9 cellular contexts compared by ENCODE assay signal in genomic region chr15:45795487-45796069, GRCh38.
DNase-seq lines count a peak whose midpoint lies in the region; ATAC-seq, FAIRE-seq and TF ChIP-seq lines count a peak whose summit lies in the region.
"Had no signal": no experiment of that assay in that cellular context is flagged by ENCODE, and none has a peak within 500 bp of the region (broad histone marks: within the 10 kb centered on the region; RNA-seq: fewer than 3 reads in every experiment).

No MANE protein-coding gene starts in this region.

- no peak overlapping the region for H3K9ac ChIP-seq in SK-N-MC (ENCODE audit: insufficient read length)

- H3K9me3 Mint-ChIP-seq in CD4-positive, alpha-beta T cell: no peaks in the 10 kb centered on the region

- H3K36me3 Mint-ChIP-seq in CD4-positive, alpha-beta T cell (ENCODE audit: low read depth): no peaks in the 10 kb centered on the region

- H3K4me1 ChIP-seq in small intestine (ENCODE audit: control insufficient read depth in 2 of 2, insufficient read depth in 1 of 2, low read depth in 1 of 2, low read length in 1 of 2): no peaks in the 10 kb centered on the region

- CTCF ChIA-PET in CD4-positive, alpha-beta T cell (lab: Charles Lee): no interaction called here

- no peaks in the 10 kb centered on the region for H3K9me3 ChIP-seq in SK-N-MC (ENCODE audit: low read depth, low read length)
- no peaks in the 10 kb centered on the region for H3K9me3 ChIP-seq in small intestine (ENCODE audit: control insufficient read depth, low read depth)
- no peaks in the 10 kb centered on the region for H3K9me3 ChIP-seq in CD4-positive, alpha-beta T cell (ENCODE audit: control insufficient read depth, low read length)

- H3K4me3 Mint-ChIP-seq in CD4-positive, alpha-beta T cell: no peak overlapping the region

- H3K4me3 ChIP-seq in GM12875 (ENCODE audit: low read depth, low read length) (no peak overlapping the region), SK-N-MC (no peak overlapping the region), small intestine (ENCODE audit: low read depth in 1 of 2, low read length in 2 of 2) (no peak overlapping the region)

- H3K27me3 Mint-ChIP-seq in CD4-positive, alpha-beta T cell: peaks cover 18% of the 10 kb centered on the region

- intact Hi-C loops in CD4-positive, alpha-beta T cell (cut with DNase I, micrococcal nuclease): no loop called here

- H3K36me3 ChIP-seq in SK-N-MC (ENCODE audit: insufficient read depth, low read length): no peaks in the 10 kb centered on the region
- H3K36me3 ChIP-seq in small intestine (ENCODE audit: control insufficient read depth in 2 of 2, insufficient read depth in 2 of 2, low read length in 2 of 2): no peaks in the 10 kb centered on the region

- peak; percentile 56 for TF ChIP-seq CTCF in GM12875 (IDR thresholded peaks at IDR 0.05; ENCODE audit: borderline replicate concordance, insufficient read depth, low read depth, low read length)
- TF ChIP-seq CTCF in CD4-positive, alpha-beta T cell (IDR thresholded peaks at IDR 0.05): no peak

- H3K27ac ChIP-seq in SK-N-MC (no peak overlapping the region), small intestine (ENCODE audit: low read depth in 1 of 2, low read length in 1 of 2) (no peak overlapping the region)
- H3K27ac ChIP-seq in CD4-positive, alpha-beta T cell (ENCODE audit: low read depth, low read length): no peak overlapping the region

- DNase-seq in ACHN (peak; percentile 57), NCI-H1105 treated with DMSO at 0.1 percent for 48 hours (lab: John Stamatoyannopoulos, UW) (peak; percentile 84), SK-N-MC (ENCODE audit: low read depth, low spot score) (peak; percentile 28), glomerular visceral epithelial cell (ENCODE audit: extremely low spot score) (peak; percentile 25), small intestine (peak; percentile 79)
- no peak for DNase-seq in CD4-positive, alpha-beta T cell

- 10 to 21% (median 18%) methylated on average over 3 of the region's 3 CpGs for WGBS in small intestine, 3 donors

- POLR2A ChIA-PET in CD4-positive, alpha-beta T cell (lab: Charles Lee): no interaction called here

- H3K4me1 Mint-ChIP-seq in CD4-positive, alpha-beta T cell (ENCODE audit: low read depth): no peaks in the 10 kb centered on the region

- no peak for ATAC-seq in CD4-positive, alpha-beta T cell (ENCODE audit: poor library complexity)
- no peak for ATAC-seq in GM21360 (IDR thresholded peaks at IDR 0.05; ENCODE audit: unreplicated experiment)

- in situ Hi-C loops in ACHN (cut with HindIII; ENCODE audit: low pct_ligation_motif_present, low pct_unique_long_range_greater_than_20kb, low sequenced_read_pairs): no loop called here

- H3K27me3 ChIP-seq in small intestine (ENCODE audit: control insufficient read depth in 2 of 2, insufficient read depth in 2 of 2, low read length in 2 of 2): peaks cover 0 to 3% of the 10 kb centered on the region in 2 donors
- peaks cover 20% of the 10 kb centered on the region for H3K27me3 ChIP-seq in CD4-positive, alpha-beta T cell (ENCODE audit: control insufficient read depth, insufficient read depth, low read length)

- FAIRE-seq in small intestine (lab: Jason Lieb, UNC): no peak
- FAIRE-seq: colon had no signal

- no peak overlapping the region for H3K27ac Mint-ChIP-seq in CD4-positive, alpha-beta T cell

Comparison
In these comparisons a context has a peak if more than half of its experiments do, and no peak if none do; other contexts are left out.
1. DNase-seq: peak in ACHN (single experiment), NCI-H1105 treated with DMSO at 0.1 percent for 48 hours (single experiment), SK-N-MC (single experiment), glomerular visceral epithelial cell (single experiment) and small intestine (single experiment); none in CD4-positive, alpha-beta T cell (0 of 10).